Comparison of ENCODE assay signal across 2 cellular contexts in the genomic region with DNA sequence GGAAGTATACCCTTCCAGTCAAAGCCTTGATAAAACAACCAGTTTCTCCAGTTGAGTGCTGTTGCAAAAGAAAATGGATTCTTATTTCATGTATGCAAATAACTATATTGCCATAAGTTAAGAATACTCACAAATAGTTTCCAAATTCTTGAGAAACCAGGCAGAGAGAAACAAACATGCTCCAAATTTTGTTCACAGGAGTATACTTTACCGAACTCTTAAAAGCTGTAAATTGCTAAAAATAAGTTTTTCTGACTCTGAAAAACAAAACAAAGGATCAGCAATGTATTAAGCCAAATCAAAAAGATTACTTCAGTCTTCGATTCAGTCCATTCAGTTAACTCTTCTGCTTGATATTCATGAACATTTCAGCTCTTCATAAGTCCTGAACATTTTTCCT.
TF ChIP-seq lines count a peak whose summit lies in the region.

No MANE protein-coding gene starts in this region.

TF ChIP-seq in HEK293, 187 proteins besides CTCF, POLR2A, EP300 and RAD21 (continued from another document):
- TF ChIP-seq ZSCAN30 (tag by site-specific recombination; IDR thresholded peaks at IDR 0.05) = no peak

TF ChIP-seq in K562, 482 proteins besides CTCF, POLR2A, EP300 and RAD21:
- TF ChIP-seq ZNF609 (CRISPR knock-in tag; IDR thresholded peaks at IDR 0.05; ENCODE audit: borderline replicate concordance) = no peak
- TF ChIP-seq CBX5 (IDR thresholded peaks at IDR 0.05; ENCODE audit: borderline replicate concordance, low read depth) = 0 out of 2 replicates have a peak, but pooled peaks have one; percentile 67
- no peak for TF ChIP-seq PCBP1 (IDR thresholded peaks at IDR 0.05; ENCODE audit: low read depth, low read length, poor library complexity, severe bottlenecking)
- no peak for TF ChIP-seq MAFF (IDR thresholded peaks at IDR 0.05; ENCODE audit: low read length)
- TF ChIP-seq, protein P1, sequence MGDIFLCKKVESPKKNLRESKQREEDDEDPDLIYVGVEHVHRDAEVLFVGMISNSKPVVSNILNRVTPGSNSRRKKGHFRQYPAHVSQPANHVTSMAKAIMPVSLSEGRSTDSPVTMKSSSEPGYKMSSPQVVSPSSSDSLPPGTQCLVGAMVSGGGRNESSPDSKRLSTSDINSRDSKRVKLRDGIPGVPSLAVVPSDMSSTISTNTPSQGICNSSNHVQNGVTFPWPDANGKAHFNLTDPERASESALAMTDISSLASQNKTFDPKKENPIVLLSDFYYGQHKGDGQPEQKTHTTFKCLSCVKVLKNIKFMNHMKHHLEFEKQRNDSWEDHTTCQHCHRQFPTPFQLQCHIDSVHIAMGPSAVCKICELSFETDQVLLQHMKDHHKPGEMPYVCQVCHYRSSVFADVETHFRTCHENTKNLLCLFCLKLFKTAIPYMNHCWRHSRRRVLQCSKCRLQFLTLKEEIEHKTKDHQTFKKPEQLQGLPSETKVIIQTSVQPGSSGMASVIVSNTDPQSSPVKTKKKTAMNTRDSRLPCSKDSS (IDR thresholded peaks at IDR 0.05; ENCODE audit: low read depth, partially characterized antibody) = peak; percentile 61
- 0 out of 2 replicates have a peak, but pooled peaks have one; percentile 35 for TF ChIP-seq ZNF280B (CRISPR knock-in tag; IDR thresholded peaks at IDR 0.05)
- TF ChIP-seq CBX3 (IDR thresholded peaks at IDR 0.05; ENCODE audit: borderline replicate concordance in 1 of 2, low read length in 2 of 2) = peak in 1 of 2 experiments; percentile 88; a peak in 2 of 3 replicates
- TF ChIP-seq FOXP1 (CRISPR knock-in tag; IDR thresholded peaks at IDR 0.05) = no peak
- TF ChIP-seq, protein P2, sequence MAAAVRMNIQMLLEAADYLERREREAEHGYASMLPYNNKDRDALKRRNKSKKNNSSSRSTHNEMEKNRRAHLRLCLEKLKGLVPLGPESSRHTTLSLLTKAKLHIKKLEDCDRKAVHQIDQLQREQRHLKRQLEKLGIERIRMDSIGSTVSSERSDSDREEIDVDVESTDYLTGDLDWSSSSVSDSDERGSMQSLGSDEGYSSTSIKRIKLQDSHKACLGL (CRISPR knock-in tag; IDR thresholded peaks at IDR 0.05; ENCODE audit: borderline replicate concordance, poor library complexity, severe bottlenecking) = no peak
- no peak for TF ChIP-seq KAT7 (CRISPR knock-in tag; IDR thresholded peaks at IDR 0.05; ENCODE audit: borderline replicate concordance)
- no peak for TF ChIP-seq BCOR (IDR thresholded peaks at IDR 0.05)
- no peak for TF ChIP-seq E2F4 (CRISPR knock-in tag; IDR thresholded peaks at IDR 0.05; ENCODE audit: low read depth)
